In genomic region chr12:52217223-52217622, GRCh38 we compare ENCODE assay signal across 1 cellular context.
TF ChIP-seq lines count a peak whose summit lies in the region.

No MANE protein-coding gene starts in this region.

TF ChIP-seq in GM23338, 12 proteins besides CTCF, POLR2A, EP300 and RAD21 (continued from another document):
- TF ChIP-seq, protein P1, sequence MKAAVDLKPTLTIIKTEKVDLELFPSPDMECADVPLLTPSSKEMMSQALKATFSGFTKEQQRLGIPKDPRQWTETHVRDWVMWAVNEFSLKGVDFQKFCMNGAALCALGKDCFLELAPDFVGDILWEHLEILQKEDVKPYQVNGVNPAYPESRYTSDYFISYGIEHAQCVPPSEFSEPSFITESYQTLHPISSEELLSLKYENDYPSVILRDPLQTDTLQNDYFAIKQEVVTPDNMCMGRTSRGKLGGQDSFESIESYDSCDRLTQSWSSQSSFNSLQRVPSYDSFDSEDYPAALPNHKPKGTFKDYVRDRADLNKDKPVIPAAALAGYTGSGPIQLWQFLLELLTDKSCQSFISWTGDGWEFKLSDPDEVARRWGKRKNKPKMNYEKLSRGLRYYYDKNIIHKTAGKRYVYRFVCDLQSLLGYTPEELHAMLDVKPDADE (IDR thresholded peaks at IDR 0.05): no peak
- TF ChIP-seq JUNB (IDR thresholded peaks at IDR 0.05; ENCODE audit: unreplicated experiment) (no peak), ZNF114 (CRISPR knock-in tag; IDR thresholded peaks at IDR 0.05) (no peak), CREB1 (CRISPR knock-in tag; IDR thresholded peaks at IDR 0.05; ENCODE audit: low read depth) (no peak), STAT1 (IDR thresholded peaks at IDR 0.05; ENCODE audit: unreplicated experiment) (no peak), EZH2phosphoT487 (IDR thresholded peaks at IDR 0.05; ENCODE audit: unreplicated experiment) (no peak), EZH2 (IDR thresholded peaks at IDR 0.05; ENCODE audit: low read depth, unreplicated experiment) (no peak), NANOG (IDR thresholded peaks at IDR 0.05; ENCODE audit: borderline replicate concordance) (no peak)
